ENCODE assay signal across 8 cellular contexts in the genomic region with DNA sequence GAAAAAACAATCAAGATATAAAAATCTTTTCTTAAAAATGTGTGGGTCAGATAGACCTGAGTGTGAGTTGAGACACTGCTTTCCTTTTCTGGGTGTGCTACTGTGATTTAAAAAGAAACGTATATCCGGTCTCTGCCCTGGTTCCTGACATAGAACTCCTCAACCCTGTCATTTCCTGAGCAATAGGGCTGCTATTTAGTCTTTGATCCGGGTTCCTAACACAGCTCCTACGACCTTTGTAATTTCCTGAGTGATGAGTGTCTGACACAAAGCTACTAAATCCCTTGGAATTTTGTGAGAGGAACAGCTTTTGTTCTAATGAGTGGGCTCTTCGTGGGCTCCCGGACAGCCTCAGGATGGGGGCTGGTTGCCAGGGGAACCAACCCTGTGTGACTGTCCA.
DNase-seq lines count a peak whose midpoint lies in the region; ATAC-seq and TF ChIP-seq lines count a peak whose summit lies in the region.

No MANE protein-coding gene starts in this region.

- POLR2A ChIA-PET in activated CD4-positive, alpha-beta T cell treated with anti-CD3 and anti-CD28 coated beads, Interleukin-2, amount 10 ng/mL, durations not matched to agents 7 days and 5 days (lab: Charles Lee): no interaction called here

- TF ChIP-seq CTCF in fibroblast of pulmonary artery (IDR thresholded peaks at IDR 0.05; ENCODE audit: low read length, missing control alignments) (no peak), adrenal gland (IDR thresholded peaks at IDR 0.05) (no peak)

- H3K4me3 ChIP-seq in fibroblast of pulmonary artery (replicated peaks; ENCODE audit: low read depth, low read length): no peak overlapping the region
- H3K4me3 ChIP-seq in adrenal gland: no peak overlapping the region

- intact Hi-C loops in adrenal gland (cut with DNase I): loop anchor here in 1 of 2 donors (10.0 kb wide), 1 partner anchor 164 kb away; a partner anchor contains a TSS

- no peak overlapping the region for H3K27ac ChIP-seq in adrenal gland

- peaks cover 29% of the 10 kb centered on the region for H3K4me1 Mint-ChIP-seq in activated CD4-positive, alpha-beta T cell treated with anti-CD3 and anti-CD28 coated beads, Interleukin-2, amount 10 ng/mL, durations not matched to agents 7 days and 5 days
- no peaks in the 10 kb centered on the region for H3K4me1 Mint-ChIP-seq in stimulated activated memory B cell treated with anti-CD40 and anti-IgM and Interleukin-4, amounts not matched to agents 10 μg/mL and 1 μg/mL and 100 μg/mL, for 72 hours

- no peaks in the 10 kb centered on the region for H3K27me3 Mint-ChIP-seq in activated CD4-positive, alpha-beta T cell treated with anti-CD3 and anti-CD28 coated beads, Interleukin-2, amount 10 ng/mL, durations not matched to agents 7 days and 5 days
- no peaks in the 10 kb centered on the region for H3K27me3 Mint-ChIP-seq in stimulated activated memory B cell treated with anti-CD40 and anti-IgM and Interleukin-4, amounts not matched to agents 10 μg/mL and 1 μg/mL and 100 μg/mL, for 72 hours

- ATAC-seq in stimulated activated memory B cell treated with anti-CD40 and anti-IgM and Interleukin-4, amounts not matched to agents 10 μg/mL and 1 μg/mL and 100 μg/mL, for 72 hours: no peak

- DNase-seq in activated CD4-positive, alpha-beta T cell treated with anti-CD3 and anti-CD28 coated beads, Interleukin-2, amount 10 ng/mL, durations not matched to agents 7 days and 5 days: peak; percentile 14
- DNase-seq in activated CD4-positive, alpha-beta T cell treated with anti-CD3 and anti-CD28 coated beads, Interleukin-2, amount 50 U/mL, for 48 hours: no peak
- peak; percentile 48 for DNase-seq in SW480 (ENCODE audit: low spot score)
- peak; percentile 64 for DNase-seq in fibroblast of pulmonary artery (ENCODE audit: low read depth)
- peak; percentile 48 for DNase-seq in renal cortical epithelial cell (ENCODE audit: low read depth)
- DNase-seq in adrenal gland: no peak
- DNase-seq in stimulated activated CD4-positive, alpha-beta T cell treated with anti-CD3 and anti-CD28 coated beads, Interleukin-4, amount 100 ng/mL, for 1 hour: no peak

- CTCF ChIA-PET in activated CD4-positive, alpha-beta T cell treated with anti-CD3 and anti-CD28 coated beads, Interleukin-2, amount 10 ng/mL, durations not matched to agents 7 days and 5 days (lab: Charles Lee): interaction anchor here (0.9 kb wide), 1 partner anchor 27 kb away, joined by 3 read pairs; no protein-coding TSS in a partner anchor

- TF ChIP-seq POLR2A in adrenal gland (IDR thresholded peaks at IDR 0.05): no peak

- no peak overlapping the region for H3K4me3 Mint-ChIP-seq in activated CD4-positive, alpha-beta T cell treated with anti-CD3 and anti-CD28 coated beads, Interleukin-2, amount 10 ng/mL, durations not matched to agents 7 days and 5 days
- no peak overlapping the region for H3K4me3 Mint-ChIP-seq in stimulated activated memory B cell treated with anti-CD40 and anti-IgM and Interleukin-4, amounts not matched to agents 10 μg/mL and 1 μg/mL and 100 μg/mL, for 72 hours

- peak overlapping the region; percentile 85 for H3K27ac Mint-ChIP-seq in activated CD4-positive, alpha-beta T cell treated with anti-CD3 and anti-CD28 coated beads, Interleukin-2, amount 10 ng/mL, durations not matched to agents 7 days and 5 days
- no peak overlapping the region for H3K27ac Mint-ChIP-seq in stimulated activated memory B cell treated with anti-CD40 and anti-IgM and Interleukin-4, amounts not matched to agents 10 μg/mL and 1 μg/mL and 100 μg/mL, for 72 hours

- H3K27me3 ChIP-seq in adrenal gland: no peaks in the 10 kb centered on the region

- no peaks in the 10 kb centered on the region for H3K9me3 ChIP-seq in adrenal gland (replicated peaks in 1 of 3)

- H3K4me1 ChIP-seq in adrenal gland (replicated peaks in 1 of 2): no peaks in the 10 kb centered on the region

- peaks cover 0 to 14% of the 10 kb centered on the region in 2 donors for H3K36me3 ChIP-seq in adrenal gland (replicated peaks in 1 of 2)

- H3K9me3 Mint-ChIP-seq in activated CD4-positive, alpha-beta T cell treated with anti-CD3 and anti-CD28 coated beads, Interleukin-2, amount 10 ng/mL, durations not matched to agents 7 days and 5 days: no peaks in the 10 kb centered on the region
- H3K9me3 Mint-ChIP-seq in stimulated activated memory B cell treated with anti-CD40 and anti-IgM and Interleukin-4, amounts not matched to agents 10 μg/mL and 1 μg/mL and 100 μg/mL, for 72 hours: no peaks in the 10 kb centered on the region

- peaks cover 12% of the 10 kb centered on the region for H3K36me3 Mint-ChIP-seq in activated CD4-positive, alpha-beta T cell treated with anti-CD3 and anti-CD28 coated beads, Interleukin-2, amount 10 ng/mL, durations not matched to agents 7 days and 5 days (ENCODE audit: low read depth)
- H3K36me3 Mint-ChIP-seq in stimulated activated memory B cell treated with anti-CD40 and anti-IgM and Interleukin-4, amounts not matched to agents 10 μg/mL and 1 μg/mL and 100 μg/mL, for 72 hours: peaks cover 6% of the 10 kb centered on the region

- WGBS in adrenal gland, 4 donors: 16 to 30% (median 24%) methylated on average over 6 of the region's 6 CpGs

Comparison
In these comparisons a context has a peak if more than half of its experiments do, and no peak if none do; other contexts are left out.
1. DNase-seq: peak in activated CD4-positive, alpha-beta T cell treated with anti-CD3 and anti-CD28 coated beads, Interleukin-2, amount 10 ng/mL, durations not matched to agents 7 days and 5 days (single experiment), SW480 (single experiment), fibroblast of pulmonary artery (single experiment) and renal cortical epithelial cell (single experiment); none in activated CD4-positive, alpha-beta T cell treated with anti-CD3 and anti-CD28 coated beads, Interleukin-2, amount 50 U/mL, for 48 hours (0 of 2), adrenal gland (0 of 7) and stimulated activated CD4-positive, alpha-beta T cell treated with anti-CD3 and anti-CD28 coated beads, Interleukin-4, amount 100 ng/mL, for 1 hour (single experiment).